Comparison of ENCODE assay signal across 30 cellular contexts in the genomic region with DNA sequence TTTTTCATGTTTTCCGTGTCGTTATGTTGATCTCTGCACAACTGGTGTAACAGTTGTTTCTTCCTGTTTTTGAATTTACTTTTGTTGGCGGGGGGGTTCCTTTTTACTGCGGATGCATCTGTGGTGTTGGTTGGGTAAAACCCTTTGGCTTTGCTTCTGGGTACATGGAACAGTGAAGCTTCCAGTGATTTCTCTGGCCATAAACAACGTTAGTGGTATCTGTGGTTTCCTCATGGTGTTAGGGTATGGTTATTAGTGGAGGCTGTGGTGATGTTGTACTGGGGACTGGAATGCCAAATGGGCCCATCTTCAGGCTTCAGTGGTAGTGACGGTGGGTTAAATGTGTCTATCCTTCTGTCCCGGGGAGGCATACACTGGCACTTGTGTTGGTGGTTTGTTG.
"Had no signal": no experiment of that assay in that cellular context is flagged by ENCODE, and none has a peak within 500 bp of the region (broad histone marks: within the 10 kb centered on the region; RNA-seq: fewer than 3 reads in every experiment).

No MANE protein-coding gene starts in this region.

- H3K27ac ChIP-seq: brain microvascular endothelial cell, Peyer's patch, SJSA1 had no signal

- H3K27me3 ChIP-seq: brain microvascular endothelial cell, Peyer's patch, SJSA1 had no signal

- H3K4me1 ChIP-seq: Peyer's patch, SJSA1 had no signal

- H3K9me3 Mint-ChIP-seq: activated CD4-positive, alpha-beta T cell treated with anti-CD3 and anti-CD28 coated beads, Interleukin-2, amount 10 ng/mL, durations not matched to agents 24 days and 14 days; activated naive CD8-positive, alpha-beta T cell treated with anti-CD3 and anti-CD28 coated beads for 36 hours had no signal

- H3K4me1 Mint-ChIP-seq: activated CD4-positive, alpha-beta T cell treated with anti-CD3 and anti-CD28 coated beads, Interleukin-2, amount 10 ng/mL, durations not matched to agents 24 days and 14 days; activated naive CD8-positive, alpha-beta T cell treated with anti-CD3 and anti-CD28 coated beads for 36 hours; activated T-helper 17 cell treated with anti-CD3 and anti-CD28 coated beads, Interleukin-2, amount 50 U/mL, for 72 hours had no signal

- H3K4me3 Mint-ChIP-seq: activated CD4-positive, alpha-beta T cell treated with anti-CD3 and anti-CD28 coated beads, Interleukin-2, amount 10 ng/mL, durations not matched to agents 24 days and 14 days; activated CD8-positive, alpha-beta T cell treated with anti-CD3 and anti-CD28 coated beads for 36 hours; activated naive CD8-positive, alpha-beta T cell treated with anti-CD3 and anti-CD28 coated beads for 36 hours; activated T-cell treated with anti-CD3 and anti-CD28 coated beads, Interleukin-2, amount 50 U/mL, for 72 hours; activated T-helper 17 cell treated with anti-CD3 and anti-CD28 coated beads, Interleukin-2, amount 50 U/mL, for 72 hours had no signal

- H3K4me3 ChIP-seq: Peyer's patch, SJSA1 had no signal

- H3K36me3 Mint-ChIP-seq: activated naive CD8-positive, alpha-beta T cell treated with anti-CD3 and anti-CD28 coated beads for 36 hours had no signal

- H3K9me3 ChIP-seq: Peyer's patch, SJSA1 had no signal

- H3K27ac Mint-ChIP-seq: activated CD4-positive, alpha-beta T cell treated with anti-CD3 and anti-CD28 coated beads, Interleukin-2, amount 10 ng/mL, durations not matched to agents 24 days and 14 days; activated CD8-positive, alpha-beta T cell treated with anti-CD3 and anti-CD28 coated beads for 36 hours; activated naive CD8-positive, alpha-beta T cell treated with anti-CD3 and anti-CD28 coated beads for 36 hours; activated T-cell treated with anti-CD3 and anti-CD28 coated beads, Interleukin-2, amount 50 U/mL, for 72 hours; activated T-helper 17 cell treated with anti-CD3 and anti-CD28 coated beads, Interleukin-2, amount 50 U/mL, for 72 hours had no signal

- H3K27me3 Mint-ChIP-seq: activated CD4-positive, alpha-beta T cell treated with anti-CD3 and anti-CD28 coated beads, Interleukin-2, amount 10 ng/mL, durations not matched to agents 24 days and 14 days; activated CD8-positive, alpha-beta T cell treated with anti-CD3 and anti-CD28 coated beads for 36 hours; activated naive CD8-positive, alpha-beta T cell treated with anti-CD3 and anti-CD28 coated beads for 36 hours; activated T-helper 17 cell treated with anti-CD3 and anti-CD28 coated beads, Interleukin-2, amount 50 U/mL, for 72 hours had no signal

- DNase-seq: activated CD4-positive, alpha-beta T cell treated with anti-CD3 and anti-CD28 coated beads, Interleukin-2, amount 10 ng/mL, durations not matched to agents 24 days and 14 days; activated CD4-positive, alpha-beta T cell treated with anti-CD3 and anti-CD28 coated beads, Interleukin-2, amount 50 U/mL, for 4 hours; activated CD8-positive, alpha-beta T cell treated with anti-CD3 and anti-CD28 coated beads for 36 hours; activated effector memory CD4-positive, alpha-beta T cell treated with anti-CD3 and anti-CD28 coated beads, Interleukin-2, amount 50 U/mL, for 16 hours; activated naive CD4-positive, alpha-beta T cell; activated naive CD4-positive, alpha-beta T cell treated with anti-CD3 and anti-CD28 coated beads, Interleukin-2, amount 50 U/mL, for 16 hours; activated naive CD8-positive, alpha-beta T cell treated with anti-CD3 and anti-CD28 coated beads for 36 hours; activated T-cell treated with anti-CD3 and anti-CD28 coated beads, Interleukin-2, amount 50 U/mL, for 1 hour; activated T-cell treated with anti-CD3 and anti-CD28 coated beads, Interleukin-2, amount 50 U/mL, for 72 hours; amniotic stem cell; aorta; brain microvascular endothelial cell; central memory CD4-positive, alpha-beta T cell; NCI-H1092; NCI-H1436 treated with DMSO at 0.1 percent for 48 hours; NCI-H1694 treated with DMSO at 0.1 percent for 48 hours; NCI-H2029; NCI-H2107; NCI-H226; NCI-H524 treated with DMSO at 0.1 percent for 48 hours; NK-92 treated with Interleukin-12 subunit alpha and Interleukin-12 subunit beta, amount 100 ng/mL, for 24 hours; PC-3; Peyer's patch; RPMI8226; SHP77 treated with DMSO at 0.1 percent for 48 hours; T-helper 1 cell; T-helper 2 cell; T-helper 9 cell had no signal

- H3K36me3 ChIP-seq: brain microvascular endothelial cell, Peyer's patch, SJSA1 had no signal
